ENCODE assay signal across 14 cellular contexts in genomic region chr18:39742015-39742466, GRCh38.
A peak's percentile ranks its signal among the peaks of the same experiment; 100 is the strongest.
DNase-seq lines count a peak whose midpoint lies in the region; ATAC-seq, FAIRE-seq and TF ChIP-seq lines count a peak whose summit lies in the region.
"Had no signal": no experiment of that assay in that cellular context is flagged by ENCODE, and none has a peak within 500 bp of the region (broad histone marks: within the 10 kb centered on the region; RNA-seq: fewer than 3 reads in every experiment).

No MANE protein-coding gene starts in this region.

- H3K4me1 ChIP-seq in astrocyte (ENCODE audit: insufficient read depth, low read length) (peaks cover 7% of the 10 kb centered on the region), osteoblast (ENCODE audit: insufficient read depth, low read length) (no peaks in the 10 kb centered on the region)

- H3K27ac ChIP-seq in astrocyte (ENCODE audit: low read depth, low read length) (no peak overlapping the region), osteoblast (ENCODE audit: low read depth, low read length) (no peak overlapping the region)

- H3K4me2 ChIP-seq in astrocyte (ENCODE audit: low read length) (peak overlapping the region; percentile 36), osteoblast (ENCODE audit: insufficient read depth, low read length) (no peak overlapping the region)

- no peaks in the 10 kb centered on the region for H3K27me3 Mint-ChIP-seq in astrocyte (ENCODE audit: low read depth, unreplicated experiment)
- H3K27me3 Mint-ChIP-seq: activated naive CD4-positive, alpha-beta T cell treated with anti-CD3 and anti-CD28 coated beads, Interleukin-2, amount 50 U/mL, for 24 hours; CD4-positive, CD25-positive, alpha-beta regulatory T cell had no signal

- H3K9me3 ChIP-seq in astrocyte (ENCODE audit: insufficient read depth, low read depth, low read length) (no peaks in the 10 kb centered on the region), osteoblast (ENCODE audit: low read depth, low read length) (no peaks in the 10 kb centered on the region)

- ATAC-seq in HG02642 (IDR thresholded peaks at IDR 0.05; ENCODE audit: poor library complexity, unreplicated experiment): no peak
- ATAC-seq: HepG2 had no signal

- H3K36me3 ChIP-seq in astrocyte (ENCODE audit: insufficient read depth, low read length) (no peaks in the 10 kb centered on the region), osteoblast (ENCODE audit: insufficient read depth, low read length) (no peaks in the 10 kb centered on the region)

- no peak for TF ChIP-seq CTCF in astrocyte (IDR thresholded peaks at IDR 0.05; ENCODE audit: insufficient read depth, low read depth, low read length)
- no peak for TF ChIP-seq CTCF in retinal pigment epithelial cell (conservative IDR thresholded peaks at IDR 0.05; ENCODE audit: low read depth, low read length)
- TF ChIP-seq CTCF in osteoblast (IDR thresholded peaks at IDR 0.05; ENCODE audit: extremely low read depth, low read depth, low read length): no peak

- H3K9me3 Mint-ChIP-seq in astrocyte (ENCODE audit: unreplicated experiment): no peaks in the 10 kb centered on the region
- H3K9me3 Mint-ChIP-seq: activated naive CD4-positive, alpha-beta T cell treated with anti-CD3 and anti-CD28 coated beads, Interleukin-2, amount 50 U/mL, for 24 hours had no signal

- H2AFZ ChIP-seq in astrocyte (ENCODE audit: low read depth, low read length) (no peak overlapping the region), osteoblast (ENCODE audit: low read length) (no peak overlapping the region)

- H3K4me1 Mint-ChIP-seq in astrocyte (ENCODE audit: low read depth, unreplicated experiment): no peaks in the 10 kb centered on the region
- H3K4me1 Mint-ChIP-seq: activated naive CD4-positive, alpha-beta T cell treated with anti-CD3 and anti-CD28 coated beads, Interleukin-2, amount 50 U/mL, for 24 hours; CD4-positive, CD25-positive, alpha-beta regulatory T cell had no signal

- no peaks in the 10 kb centered on the region for H3K79me2 ChIP-seq in astrocyte (ENCODE audit: insufficient read depth, low read length)
- H3K79me2 ChIP-seq in osteoblast (ENCODE audit: insufficient read depth, low read length): no peaks in the 10 kb centered on the region

- H3K36me3 Mint-ChIP-seq in astrocyte (ENCODE audit: low read depth, unreplicated experiment): no peaks in the 10 kb centered on the region
- H3K36me3 Mint-ChIP-seq: activated naive CD4-positive, alpha-beta T cell treated with anti-CD3 and anti-CD28 coated beads, Interleukin-2, amount 50 U/mL, for 24 hours; CD4-positive, CD25-positive, alpha-beta regulatory T cell had no signal

- H3K4me3 Mint-ChIP-seq in astrocyte (ENCODE audit: unreplicated experiment): no peak overlapping the region
- H3K4me3 Mint-ChIP-seq: activated naive CD4-positive, alpha-beta T cell treated with anti-CD3 and anti-CD28 coated beads, Interleukin-2, amount 50 U/mL, for 24 hours; CD4-positive, CD25-positive, alpha-beta regulatory T cell had no signal

- no peak for FAIRE-seq in astrocyte (lab: Jason Lieb, UNC)
- FAIRE-seq: HepG2 had no signal

- H3K4me3 ChIP-seq in astrocyte (ENCODE audit: insufficient read depth, low read depth, low read length): no peak overlapping the region
- no peak overlapping the region for H3K4me3 ChIP-seq in retinal pigment epithelial cell (ENCODE audit: low read length)
- no peak overlapping the region for H3K4me3 ChIP-seq in osteoblast (ENCODE audit: insufficient read depth, low read length)

- no peak overlapping the region for H3K27ac Mint-ChIP-seq in astrocyte (ENCODE audit: unreplicated experiment)
- H3K27ac Mint-ChIP-seq: activated naive CD4-positive, alpha-beta T cell treated with anti-CD3 and anti-CD28 coated beads, Interleukin-2, amount 50 U/mL, for 24 hours; CD4-positive, CD25-positive, alpha-beta regulatory T cell had no signal

- H3K9ac ChIP-seq in astrocyte (ENCODE audit: low read length): no peak overlapping the region

- H3K27me3 ChIP-seq in astrocyte (ENCODE audit: insufficient read depth, low read length) (no peaks in the 10 kb centered on the region), osteoblast (ENCODE audit: insufficient read depth, low read length) (no peaks in the 10 kb centered on the region)

- H4K20me1 ChIP-seq in astrocyte (ENCODE audit: insufficient read depth, low read length): no peaks in the 10 kb centered on the region
- H4K20me1 ChIP-seq in osteoblast (ENCODE audit: insufficient read depth, low read length): no peaks in the 10 kb centered on the region

- peak; percentile 92 for DNase-seq in NCI-H128 (lab: John Stamatoyannopoulos, UW; ENCODE audit: unreplicated experiment)
- DNase-seq in NCI-H226: peak; percentile 56
- peak; percentile 87 for DNase-seq in astrocyte (ENCODE audit: low read depth)
- DNase-seq in retinal pigment epithelial cell (ENCODE audit: low read depth): peak; percentile 55
- DNase-seq in osteoblast (ENCODE audit: insufficient read length, low spot score, missing footprints): no peak
- DNase-seq in HuH-7.5 (ENCODE audit: low spot score): no peak
- DNase-seq: activated CD8-positive, alpha-beta memory T cell treated with anti-CD3 and anti-CD28 coated beads, Interleukin-2, amount 50 U/mL, for 48 hours; CD4-positive, CD25-positive, alpha-beta regulatory T cell; NCI-H524 treated with DMSO at 0.1 percent for 48 hours; SIG-M5; substantia nigra had no signal

Comparison
In these comparisons a context has a peak if more than half of its experiments do, and no peak if none do; other contexts are left out.
1. DNase-seq: peak in NCI-H128 (single experiment), NCI-H226 (single experiment), astrocyte (single experiment) and retinal pigment epithelial cell (single experiment); none in osteoblast (single experiment) and HuH-7.5 (single experiment).